8 cellular contexts compared by ENCODE assay signal in genomic region chr19:9914001-9914314, GRCh38. TPM values are rescaled to one million over a fixed set of nuclear protein-coding genes. Genes with fewer than 3 reads are reported as not detected.
A peak's percentile ranks its signal among the peaks of the same experiment; 100 is the strongest.
DNase-seq lines count a peak whose midpoint lies in the region; TF ChIP-seq lines count a peak whose summit lies in the region.

No MANE protein-coding gene starts in this region.

- H3K4me2 ChIP-seq in SK-N-SH = peak overlapping the region; percentile 98

- 0% methylated on average over 5 of the region's 27 CpGs for WGBS in SK-N-SH (ENCODE audit: low lambda C conversion rate)
- WGBS in esophagus squamous epithelium, 2 donors = no CpG with 5 or more reads among the region's 27 CpGs

- TF ChIP-seq CTCF in Caco-2 (IDR thresholded peaks at IDR 0.05; ENCODE audit: insufficient read depth in 1 of 2, low read depth in 1 of 2, low read length in 1 of 2, severe bottlenecking in 1 of 2, unreplicated experiment in 1 of 2) (no peak), SK-N-SH (IDR thresholded peaks at IDR 0.05) (no peak), esophagus squamous epithelium (IDR thresholded peaks at IDR 0.05) (no peak), osteocyte (IDR thresholded peaks at IDR 0.05) (no peak)

- no peaks in the 10 kb centered on the region for H3K9me3 ChIP-seq in Caco-2
- no peaks in the 10 kb centered on the region for H3K9me3 ChIP-seq in SK-N-SH
- H3K9me3 ChIP-seq in esophagus squamous epithelium = no peaks in the 10 kb centered on the region

- DNase-seq in Caco-2 (no peak), SK-N-SH (no peak), esophagus squamous epithelium (lab: John Stamatoyannopoulos, UW) (no peak), osteocyte (ENCODE audit: extremely low spot score, unreplicated experiment) (no peak), NCI-H128 (lab: John Stamatoyannopoulos, UW; ENCODE audit: unreplicated experiment) (no peak), LoVo (ENCODE audit: low spot score) (no peak), NCI-H526 (lab: John Stamatoyannopoulos, UW) (no peak)
- no peak for DNase-seq in stimulated activated CD4-positive, alpha-beta T cell treated with anti-CD3 and anti-CD28 coated beads, Interleukin-15, amount 100 ng/mL, for 24 hours

- no peak for TF ChIP-seq POLR2A in esophagus squamous epithelium (IDR thresholded peaks at IDR 0.05)

- peak overlapping the region; percentile 82 for H2AFZ ChIP-seq in SK-N-SH (ENCODE audit: low read depth)

- H3K4me1 Mint-ChIP-seq in Caco-2 (ENCODE audit: low read depth, unreplicated experiment) = peaks cover 7% of the 10 kb centered on the region
- peaks cover 11% of the 10 kb centered on the region for H3K4me1 Mint-ChIP-seq in osteocyte (ENCODE audit: unreplicated experiment)

- H3K27ac ChIP-seq in SK-N-SH (ENCODE audit: low read depth in 2 of 2, low read length in 1 of 2) (peak overlapping the region; percentile 34 to 54; a peak in 2 of 4 replicates), esophagus squamous epithelium (peak overlapping the region in 3 of 4 donors; percentile 35 to 39 (median 37))

- H3K9ac ChIP-seq in SK-N-SH = peak overlapping the region; percentile 52

- H3K79me2 ChIP-seq in SK-N-SH (ENCODE audit: insufficient read depth) = no peaks in the 10 kb centered on the region

- H3K4me3 ChIP-seq in Caco-2 (ENCODE audit: low read depth, low read length) = peak overlapping the region; percentile 46
- H3K4me3 ChIP-seq in SK-N-SH (ENCODE audit: low read depth in 2 of 2, low read length in 1 of 2) = peak overlapping the region; percentile 52 to 72
- peak overlapping the region; percentile 37 to 74 (median 60) for H3K4me3 ChIP-seq in esophagus squamous epithelium

- no peaks in the 10 kb centered on the region for H3K9me3 Mint-ChIP-seq in Caco-2 (ENCODE audit: unreplicated experiment)
- no peaks in the 10 kb centered on the region for H3K9me3 Mint-ChIP-seq in osteocyte (ENCODE audit: unreplicated experiment)

- intact Hi-C loops in Caco-2 (cut with micrococcal nuclease; ENCODE audit: unreplicated experiment) (loop anchor here (2.0 kb wide), 1 partner anchor 65 kb away; no protein-coding TSS in a partner anchor), esophagus squamous epithelium (cut with DNase I) (no loop called here)

- no peaks in the 10 kb centered on the region for H3K9me2 ChIP-seq in SK-N-SH

- H4K20me1 ChIP-seq in SK-N-SH (ENCODE audit: insufficient read depth) = no peaks in the 10 kb centered on the region

- H3K4me3 Mint-ChIP-seq in Caco-2 (ENCODE audit: unreplicated experiment) (peak overlapping the region; percentile 46), osteocyte (ENCODE audit: unreplicated experiment) (peak overlapping the region; percentile 71)

- BruUV-seq in Caco-2 (replicated peaks; lab: Mats Ljungman, UMichigan) = no TSS peak

- no peak for TF ChIP-seq RAD21 in SK-N-SH (IDR thresholded peaks at IDR 0.05; ENCODE audit: low read length)

- H3K36me3 ChIP-seq in Caco-2 (ENCODE audit: control insufficient read depth, insufficient read depth, low read length) (no peaks in the 10 kb centered on the region), SK-N-SH (replicated peaks in 1 of 2; ENCODE audit: control insufficient read depth in 1 of 2, insufficient read depth in 2 of 2, low read length in 1 of 2) (no peaks in the 10 kb centered on the region), esophagus squamous epithelium (no peaks in the 10 kb centered on the region)

- POLR2A ChIA-PET in Caco-2 (lab: Charles Lee) = no interaction called here
- POLR2A ChIA-PET in SK-N-SH (lab: Yijun Ruan, JAX) = no interaction called here

- H3K36me3 Mint-ChIP-seq in Caco-2 (ENCODE audit: insufficient read depth, unreplicated experiment) (no peaks in the 10 kb centered on the region), osteocyte (ENCODE audit: unreplicated experiment) (no peaks in the 10 kb centered on the region)

- TF ChIP-seq EP300 in SK-N-SH (IDR thresholded peaks at IDR 0.05; ENCODE audit: borderline replicate concordance in 1 of 2, low read depth in 1 of 2, low read length in 1 of 2) = no peak

- H3F3A ChIP-seq in SK-N-SH (replicated peaks; ENCODE audit: insufficient read depth) = peaks cover 9% of the 10 kb centered on the region

- H3K4me1 ChIP-seq in Caco-2 (no peaks in the 10 kb centered on the region), SK-N-SH (ENCODE audit: control insufficient read depth in 1 of 2, insufficient read depth in 2 of 2, low read depth in 1 of 2, low read length in 1 of 2) (peaks cover 0 to 10% of the 10 kb centered on the region in 2 experiments; a peak in 1 of 4 replicates), esophagus squamous epithelium (peaks cover 9 to 26% (median 11%) of the 10 kb centered on the region in 3 donors)

- H3K27me3 Mint-ChIP-seq in Caco-2 (ENCODE audit: insufficient read depth, unreplicated experiment) = peaks cover 8% of the 10 kb centered on the region
- no peaks in the 10 kb centered on the region for H3K27me3 Mint-ChIP-seq in osteocyte (ENCODE audit: unreplicated experiment)

- H3K27ac Mint-ChIP-seq in Caco-2 (ENCODE audit: unreplicated experiment) (no peak overlapping the region), osteocyte (ENCODE audit: unreplicated experiment) (peak overlapping the region; percentile 69)

- H3K27me3 ChIP-seq in Caco-2 (replicated peaks; ENCODE audit: control insufficient read depth, insufficient read depth, low read length) (no peaks in the 10 kb centered on the region), SK-N-SH (ENCODE audit: insufficient read depth) (no peaks in the 10 kb centered on the region), esophagus squamous epithelium (peaks cover 0 to 60% (median 0%) of the 10 kb centered on the region in 4 donors)

- CTCF ChIA-PET in Caco-2 (lab: Charles Lee) = no interaction called here
- CTCF ChIA-PET in SK-N-SH (lab: Yijun Ruan, JAX) = interaction anchor here (0.5 to 2.2 kb wide), 5 partner anchors 18 to 86 kb away, joined by 3 to 7 read pairs (median 3); partner anchors contain the start of gene UBL5

TF ChIP-seq in SK-N-SH, 30 proteins besides CTCF, POLR2A, EP300 and RAD21:
- TF ChIP-seq FOXJ3 (CRISPR knock-in tag; IDR thresholded peaks at IDR 0.05) (no peak), EZH2phosphoT487 (IDR thresholded peaks at IDR 0.05; ENCODE audit: borderline replicate concordance, low read depth) (no peak), FOXM1 (IDR thresholded peaks at IDR 0.05; ENCODE audit: low read depth) (no peak), POLR2AphosphoS5 (IDR thresholded peaks at IDR 0.05; ENCODE audit: low read depth, low read length) (no peak), ELF1 (IDR thresholded peaks at IDR 0.05) (no peak), GABPA (IDR thresholded peaks at IDR 0.05; ENCODE audit: low read depth) (no peak), FOSL2 (IDR thresholded peaks at IDR 0.05; ENCODE audit: borderline replicate concordance, low read depth) (no peak), SIN3A (IDR thresholded peaks at IDR 0.05; ENCODE audit: borderline replicate concordance, low read depth, low read length) (no peak), CHD2 (IDR thresholded peaks at IDR 0.05; ENCODE audit: low read length, partially characterized antibody) (no peak), SMC3 (IDR thresholded peaks at IDR 0.05; ENCODE audit: low read depth, low read length) (no peak), MAX (IDR thresholded peaks at IDR 0.05; ENCODE audit: low read depth) (no peak), USF1 (IDR thresholded peaks at IDR 0.05; ENCODE audit: borderline replicate concordance, low read depth) (no peak), TCF12 (IDR thresholded peaks at IDR 0.05) (no peak), RXRA (IDR thresholded peaks at IDR 0.05; ENCODE audit: borderline replicate concordance, low read depth) (no peak), TEAD4 (IDR thresholded peaks at IDR 0.05; ENCODE audit: borderline replicate concordance, insufficient read depth) (no peak), TAF1 (IDR thresholded peaks at IDR 0.05; ENCODE audit: borderline replicate concordance, low read depth, low read length) (no peak), GATA2 (CRISPR knock-in tag; IDR thresholded peaks at IDR 0.05) (no peak), JUND (IDR thresholded peaks at IDR 0.05) (no peak), NFIC (IDR thresholded peaks at IDR 0.05; ENCODE audit: borderline replicate concordance) (no peak)
- TF ChIP-seq, protein P1, sequence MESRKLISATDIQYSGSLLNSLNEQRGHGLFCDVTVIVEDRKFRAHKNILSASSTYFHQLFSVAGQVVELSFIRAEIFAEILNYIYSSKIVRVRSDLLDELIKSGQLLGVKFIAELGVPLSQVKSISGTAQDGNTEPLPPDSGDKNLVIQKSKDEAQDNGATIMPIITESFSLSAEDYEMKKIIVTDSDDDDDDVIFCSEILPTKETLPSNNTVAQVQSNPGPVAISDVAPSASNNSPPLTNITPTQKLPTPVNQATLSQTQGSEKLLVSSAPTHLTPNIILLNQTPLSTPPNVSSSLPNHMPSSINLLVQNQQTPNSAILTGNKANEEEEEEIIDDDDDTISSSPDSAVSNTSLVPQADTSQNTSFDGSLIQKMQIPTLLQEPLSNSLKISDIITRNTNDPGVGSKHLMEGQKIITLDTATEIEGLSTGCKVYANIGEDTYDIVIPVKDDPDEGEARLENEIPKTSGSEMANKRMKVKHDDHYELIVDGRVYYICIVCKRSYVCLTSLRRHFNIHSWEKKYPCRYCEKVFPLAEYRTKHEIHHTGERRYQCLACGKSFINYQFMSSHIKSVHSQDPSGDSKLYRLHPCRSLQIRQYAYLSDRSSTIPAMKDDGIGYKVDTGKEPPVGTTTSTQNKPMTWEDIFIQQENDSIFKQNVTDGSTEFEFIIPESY (IDR thresholded peaks at IDR 0.05; ENCODE audit: borderline replicate concordance, low read depth) = no peak

RNA-seq across cellular contexts. Expression of gene OLFM2, which starts 22.4 kb away (rescaled TPM):
- total RNA-seq in Caco-2 (2022) (0.30 and 0.34 TPM in 2 replicates), esophagus squamous epithelium (10 to 100 TPM in 2 of 4 donors, 1 to 10 TPM in 2; 8.6 to 14.6 (median 9.8) TPM), osteocyte (208 and 236 TPM in 2 replicates)
- polyA plus RNA-seq in SK-N-SH (2012; rRNA removed) = 8.2 and 10.7 TPM in 2 replicates
- polyA plus RNA-seq in SK-N-SH (2012; cell fraction: cytosol; rRNA removed) = 4.2 and 7.2 TPM in 2 replicates
- polyA plus RNA-seq in SK-N-SH (2012; cell fraction: nucleus; rRNA removed) = 3.0 and 4.0 TPM in 2 replicates

Comparison
In these comparisons a context has a peak if more than half of its experiments do, and no peak if none do; other contexts are left out.
1. RNA of gene OLFM2, which starts 22.4 kb away (total RNA-seq): 208 to 236 TPM in osteocyte; 8.6 to 14.6 TPM in esophagus squamous epithelium and 0.30 to 0.34 TPM in Caco-2; every median in the first group is over 10 times any median in the second.
2. Peak in every context shown above with its lines, with median percentiles within 50 percentile points of each other: H3K4me3 ChIP-seq.